19 cellular contexts compared by ENCODE assay signal in genomic region chr2:54772531-54772930, GRCh38. TPM values are rescaled to one million over a fixed set of nuclear protein-coding genes. Genes with fewer than 3 reads are reported as not detected.
DNase-seq lines count a peak whose midpoint lies in the region; FAIRE-seq and TF ChIP-seq lines count a peak whose summit lies in the region.
"Had no signal": no experiment of that assay in that cellular context is flagged by ENCODE, and none has a peak within 500 bp of the region (broad histone marks: within the 10 kb centered on the region; RNA-seq: fewer than 3 reads in every experiment).

No MANE protein-coding gene starts in this region.

- H3K4me1 Mint-ChIP-seq in activated CD4-positive, alpha-beta T cell treated with anti-CD3 and anti-CD28 coated beads, Interleukin-2, amount 10 ng/mL, durations not matched to agents 24 days and 14 days = peaks cover 9% of the 10 kb centered on the region
- H3K4me1 Mint-ChIP-seq: endodermal cell had no signal

- peaks cover 24% of the 10 kb centered on the region for H3K4me1 ChIP-seq in osteoblast (ENCODE audit: insufficient read depth, low read length)
- no peaks in the 10 kb centered on the region for H3K4me1 ChIP-seq in transverse colon

- H4K20me1 ChIP-seq in osteoblast (ENCODE audit: insufficient read depth, low read length) = no peaks in the 10 kb centered on the region

- H3K9me3 ChIP-seq in osteoblast (ENCODE audit: low read depth, low read length) = no peaks in the 10 kb centered on the region
- H3K9me3 ChIP-seq in transverse colon = peaks cover 12 to 13% of the 10 kb centered on the region in 2 donors

- H3K36me3 Mint-ChIP-seq in activated CD4-positive, alpha-beta T cell treated with anti-CD3 and anti-CD28 coated beads, Interleukin-2, amount 10 ng/mL, durations not matched to agents 24 days and 14 days (ENCODE audit: low read depth) = no peaks in the 10 kb centered on the region

- no peaks in the 10 kb centered on the region for H3K79me2 ChIP-seq in osteoblast (ENCODE audit: insufficient read depth, low read length)

- H3K4me2 ChIP-seq in osteoblast (ENCODE audit: insufficient read depth, low read length) = peak overlapping the region; percentile 68

- peaks cover 18% of the 10 kb centered on the region for H3K9me3 Mint-ChIP-seq in activated CD4-positive, alpha-beta T cell treated with anti-CD3 and anti-CD28 coated beads, Interleukin-2, amount 10 ng/mL, durations not matched to agents 24 days and 14 days

- intact Hi-C loops in activated CD4-positive, alpha-beta T cell treated with anti-CD3 and anti-CD28 coated beads, Interleukin-2, amount 10 ng/mL, durations not matched to agents 24 days and 14 days (cut with micrococcal nuclease) = no loop called here
- intact Hi-C loops in transverse colon (cut with DNase I; ENCODE audit: low total_unique reads) = no loop called here

- no peaks in the 10 kb centered on the region for H3K27me3 Mint-ChIP-seq in activated CD4-positive, alpha-beta T cell treated with anti-CD3 and anti-CD28 coated beads, Interleukin-2, amount 10 ng/mL, durations not matched to agents 24 days and 14 days
- H3K27me3 Mint-ChIP-seq: IgD-negative memory B cell had no signal

- H2AFZ ChIP-seq in osteoblast (ENCODE audit: low read length) = peak overlapping the region; percentile 52

- no peaks in the 10 kb centered on the region for H3K27me3 ChIP-seq in osteoblast (ENCODE audit: insufficient read depth, low read length)
- no peaks in the 10 kb centered on the region for H3K27me3 ChIP-seq in transverse colon

- DNase-seq in activated CD4-positive, alpha-beta T cell treated with anti-CD3 and anti-CD28 coated beads, Interleukin-2, amount 10 ng/mL, durations not matched to agents 24 days and 14 days = peak; percentile 27
- no peak for DNase-seq in activated CD4-positive, alpha-beta T cell treated with anti-CD3 and anti-CD28 coated beads for 4 hours
- DNase-seq in RCC 7860 (ENCODE audit: low spot score) (peak; percentile 8), dermis blood vessel endothelial cell (peak; percentile 24), osteoblast (ENCODE audit: insufficient read length, low spot score, missing footprints) (no peak), transverse colon (no peak), COLO829 (ENCODE audit: low spot score) (no peak), C1 segment of cervical spinal cord (lab: John Stamatoyannopoulos, UW) (no peak)
- DNase-seq: activated CD4-positive, alpha-beta T cell treated with anti-CD3 and anti-CD28 coated beads for 48 hours; activated gamma-delta T cell treated with Interleukin-2 at 50 U/mL for 16 hours; amygdala; DND-41; endodermal cell; foreskin melanocyte; NCI-H2029; NCI-H524 treated with DMSO at 0.1 percent for 48 hours; stimulated activated naive CD4-positive, alpha-beta T cell treated with Interleukin-2 at 50 U/mL for 16 hours had no signal

- WGBS in transverse colon (ENCODE audit: low coverage in 1 of 2), 2 donors = 80% methylated on average over 4 of the region's 4 CpGs; no CpG with 5 or more reads in 1 of the 2 donors

- H3K27ac Mint-ChIP-seq in activated CD4-positive, alpha-beta T cell treated with anti-CD3 and anti-CD28 coated beads, Interleukin-2, amount 10 ng/mL, durations not matched to agents 24 days and 14 days = no peak overlapping the region
- H3K27ac Mint-ChIP-seq: endodermal cell, IgD-negative memory B cell had no signal

- in situ Hi-C loops in transverse colon (cut with MboI; ENCODE audit: low pct_ligation_motif_present in 1 of 4, low pct_unique_long_range_greater_than_20kb in 1 of 4, low sequenced_read_pairs in 3 of 4) = no loop called here

- FAIRE-seq in RCC 7860 (lab: Jason Lieb, UNC) = no peak
- FAIRE-seq: GM18507 had no signal

- no peaks in the 10 kb centered on the region for H3K36me3 ChIP-seq in osteoblast (ENCODE audit: insufficient read depth, low read length)
- no peaks in the 10 kb centered on the region for H3K36me3 ChIP-seq in transverse colon

- TF ChIP-seq CTCF in osteoblast (IDR thresholded peaks at IDR 0.05; ENCODE audit: extremely low read depth, low read depth, low read length) = no peak
- no peak for TF ChIP-seq CTCF in transverse colon (IDR thresholded peaks at IDR 0.05)

- no peak overlapping the region for H3K4me3 Mint-ChIP-seq in activated CD4-positive, alpha-beta T cell treated with anti-CD3 and anti-CD28 coated beads, Interleukin-2, amount 10 ng/mL, durations not matched to agents 24 days and 14 days
- H3K4me3 Mint-ChIP-seq: endodermal cell, IgD-negative memory B cell had no signal

- no peak for TF ChIP-seq EP300 in transverse colon (IDR thresholded peaks at IDR 0.05; ENCODE audit: low read depth)

- H3K27ac ChIP-seq in osteoblast (ENCODE audit: low read depth, low read length) (peak overlapping the region; percentile 8), transverse colon (peak overlapping the region in 1 of 4 donors; percentile 32)

- no peak overlapping the region for H3K4me3 ChIP-seq in osteoblast (ENCODE audit: insufficient read depth, low read length)
- no peak overlapping the region for H3K4me3 ChIP-seq in transverse colon

- no peak for TF ChIP-seq POLR2A in transverse colon (IDR thresholded peaks at IDR 0.05)

RNA-seq across cellular contexts. Expression of gene EML6, which starts 49.1 kb away (rescaled TPM):
- 0.77 and 0.83 TPM in 2 replicates for total RNA-seq in activated CD4-positive, alpha-beta T cell treated with anti-CD3 and anti-CD28 coated beads, Interleukin-2, amount 10 ng/mL, durations not matched to agents 24 days and 14 days
- 0.17 and 1.1 TPM in 2 replicates for total RNA-seq in dermis blood vessel endothelial cell
- total RNA-seq in osteoblast = 0.29 and 1.1 TPM in 2 replicates
- total RNA-seq in transverse colon = 1 to 10 TPM; 1.5 to 8.2 (median 3.4) TPM

Comparison
In these comparisons a context has a peak if more than half of its experiments do, and no peak if none do; other contexts are left out.
1. DNase-seq: peak in activated CD4-positive, alpha-beta T cell treated with anti-CD3 and anti-CD28 coated beads, Interleukin-2, amount 10 ng/mL, durations not matched to agents 24 days and 14 days (single experiment), RCC 7860 (single experiment) and dermis blood vessel endothelial cell (single experiment); none in activated CD4-positive, alpha-beta T cell treated with anti-CD3 and anti-CD28 coated beads for 4 hours (0 of 2), osteoblast (single experiment), transverse colon (single experiment), COLO829 (single experiment) and C1 segment of cervical spinal cord (0 of 14).